In genomic region chr9:62802719-62803079, GRCh38 we compare ENCODE assay signal across 8 cellular contexts.
DNase-seq lines count a peak whose midpoint lies in the region; ATAC-seq, FAIRE-seq and TF ChIP-seq lines count a peak whose summit lies in the region.
"Not testable (repeated sequence)": the region's sequence is repeated elsewhere in the genome, so short reads cannot be mapped to it uniquely, and the experiment has no call there.

No MANE protein-coding gene starts in this region.

- H2BK5ac ChIP-seq in H1 (ENCODE audit: low read depth, low read length), result not testable (repeated sequence)

- not testable (repeated sequence) for ATAC-seq in CD4-positive, alpha-beta T cell (ENCODE audit: poor library complexity)
- peak; percentile 0 for ATAC-seq in HG02678 (IDR thresholded peaks at IDR 0.05; ENCODE audit: unreplicated experiment)

- H3K9ac ChIP-seq in H1 (replicated peaks in 1 of 4; ENCODE audit: extremely low read depth in 1 of 4, low read depth in 3 of 4, low read length in 3 of 4); iPS-15b (ENCODE audit: low read depth, low read length); neural progenitor cell: not testable (repeated sequence)
- H3K9ac ChIP-seq in subcutaneous abdominal adipose tissue (ENCODE audit: low read length in 5 of 5), result peak overlapping the region in 2 of 5 donors; percentile 76 to 86

- not testable (repeated sequence) for TF ChIP-seq CTCF in CD4-positive, alpha-beta T cell (IDR thresholded peaks at IDR 0.05); H1 (IDR thresholded peaks at IDR 0.05; ENCODE audit: control extremely low read depth in 1 of 3, insufficient read depth in 1 of 3, low read depth in 1 of 3, low read length in 3 of 3); neural progenitor cell (IDR thresholded peaks at IDR 0.05)

- H3F3A ChIP-seq in neural progenitor cell (ENCODE audit: low read depth), result not testable (repeated sequence)

- H3K36me3 ChIP-seq in SJSA1; H1 (ENCODE audit: control insufficient read depth in 2 of 4, insufficient read depth in 4 of 4, low read length in 3 of 4); iPS-15b (ENCODE audit: control insufficient read depth, insufficient read depth, low read length); neural progenitor cell; subcutaneous abdominal adipose tissue (ENCODE audit: control insufficient read depth in 5 of 5, insufficient read depth in 5 of 5, low read length in 5 of 5): not testable (repeated sequence)

- H3K36me3 Mint-ChIP-seq in CD4-positive, alpha-beta T cell (ENCODE audit: low read depth); activated naive CD8-positive, alpha-beta T cell treated with anti-CD3 and anti-CD28 coated beads for 36 hours; neural progenitor cell: not testable (repeated sequence)

- peak overlapping the region; percentile 74 to 77; a peak in 3 of 4 replicates for H3K4me2 ChIP-seq in H1 (ENCODE audit: insufficient read depth in 1 of 2, low read depth in 2 of 2, low read length in 2 of 2)
- peak overlapping the region; percentile 59 for H3K4me2 ChIP-seq in neural progenitor cell

- not testable (repeated sequence) for DNase-seq in CD4-positive, alpha-beta T cell; SJSA1 (ENCODE audit: low read depth in 1 of 2, low spot score in 2 of 2); activated naive CD8-positive, alpha-beta T cell treated with anti-CD3 and anti-CD28 coated beads for 36 hours; H1 (ENCODE audit: low read depth in 1 of 2, low spot score in 2 of 2); neural progenitor cell (ENCODE audit: low spot score)

- peaks cover 63% of the 10 kb centered on the region for H3K27me3 ChIP-seq in CD4-positive, alpha-beta T cell (ENCODE audit: control insufficient read depth, insufficient read depth, low read length)
- H3K27me3 ChIP-seq in SJSA1 (replicated peaks), result not testable (repeated sequence)
- peaks cover 39 to 80% (median 60%) of the 10 kb centered on the region in 4 experiments for H3K27me3 ChIP-seq in H1 (replicated peaks in 1 of 4; ENCODE audit: control insufficient read depth in 3 of 4, extremely low read depth in 1 of 4, insufficient read depth in 3 of 4, low read length in 3 of 4)
- peaks cover 76% of the 10 kb centered on the region for H3K27me3 ChIP-seq in iPS-15b (ENCODE audit: control insufficient read depth, insufficient read depth, low read length)
- peaks cover 89% of the 10 kb centered on the region for H3K27me3 ChIP-seq in neural progenitor cell
- H3K27me3 ChIP-seq in subcutaneous abdominal adipose tissue (ENCODE audit: control insufficient read depth in 5 of 5, insufficient read depth in 4 of 5, low read length in 5 of 5), result peaks cover 0 to 23% (median 16%) of the 10 kb centered on the region in 5 donors

- H3K23me2 ChIP-seq in H1 (ENCODE audit: low read depth, low read length), result not testable (repeated sequence)

- H3K4me3 ChIP-seq in SJSA1 (peak overlapping the region; percentile 46), H1 (ENCODE audit: extremely low read depth in 1 of 4, insufficient read depth in 2 of 4, low read depth in 3 of 4, low read length in 4 of 4) (peak overlapping the region; percentile 37 to 64 (median 61); a peak in 7 of 8 replicates), iPS-15b (ENCODE audit: low read depth, low read length) (peak overlapping the region; percentile 26), neural progenitor cell (peak overlapping the region; percentile 44), subcutaneous abdominal adipose tissue (ENCODE audit: low read depth in 1 of 5, low read length in 5 of 5) (peak overlapping the region in 4 of 5 donors; percentile 61 to 81 (median 72))

- H3K4me1 ChIP-seq in SJSA1 (replicated peaks); iPS-15b (ENCODE audit: control insufficient read depth, insufficient read depth, low read length); neural progenitor cell: not testable (repeated sequence)
- H3K4me1 ChIP-seq in H1 (replicated peaks in 1 of 4; ENCODE audit: control insufficient read depth in 3 of 4, insufficient read depth in 4 of 4, low read length in 3 of 4), result peaks cover 0 to 16% (median 8%) of the 10 kb centered on the region in 4 experiments; a peak in 6 of 7 replicates
- peaks cover 3 to 41% (median 27%) of the 10 kb centered on the region in 5 donors for H3K4me1 ChIP-seq in subcutaneous abdominal adipose tissue (ENCODE audit: control insufficient read depth in 5 of 5, insufficient read depth in 5 of 5, low read length in 5 of 5)

- not testable (repeated sequence) for H2AK5ac ChIP-seq in H1 (ENCODE audit: low read depth, low read length)

- TF ChIP-seq RAD21 in H1 (IDR thresholded peaks at IDR 0.05 in 1 of 2, conservative IDR thresholded peaks at IDR 0.05 in 1 of 2; ENCODE audit: low read depth in 2 of 2, low read length in 2 of 2), result not testable (repeated sequence)

- peaks cover 40% of the 10 kb centered on the region for H3K4me1 Mint-ChIP-seq in CD4-positive, alpha-beta T cell (ENCODE audit: low read depth)
- H3K4me1 Mint-ChIP-seq in activated naive CD8-positive, alpha-beta T cell treated with anti-CD3 and anti-CD28 coated beads for 36 hours, result peaks cover 29% of the 10 kb centered on the region
- H3K4me1 Mint-ChIP-seq in neural progenitor cell, result peaks cover 11% of the 10 kb centered on the region

- not testable (repeated sequence) for TF ChIP-seq EP300 in H1 (IDR thresholded peaks at IDR 0.05; ENCODE audit: borderline replicate concordance in 1 of 2, low read depth in 2 of 2, low read length in 2 of 2)

- H3K56ac ChIP-seq in H1 (replicated peaks; ENCODE audit: insufficient read length, low read depth, low read length), result not testable (repeated sequence)

- not testable (repeated sequence) for H2BK12ac ChIP-seq in H1 (ENCODE audit: low read depth, low read length)

- H4K8ac ChIP-seq in H1 (ENCODE audit: extremely low read depth, insufficient read depth, low read length), result not testable (repeated sequence)

- H3K4ac ChIP-seq in H1 (replicated peaks; ENCODE audit: insufficient read length, low read depth, low read length), result not testable (repeated sequence)

- H2AFZ ChIP-seq in H1 (ENCODE audit: low read length), result not testable (repeated sequence)
- H2AFZ ChIP-seq in neural progenitor cell (replicated peaks), result peak overlapping the region; percentile 96

- CTCF ChIA-PET in CD4-positive, alpha-beta T cell (lab: Charles Lee); H1 (lab: Charles Lee; ENCODE audit: partially characterized antibody): not testable (repeated sequence)

- not testable (repeated sequence) for H4K91ac ChIP-seq in H1 (replicated peaks; ENCODE audit: insufficient read length, low read length)

- H2BK120ac ChIP-seq in H1 (replicated peaks; ENCODE audit: low read depth, low read length), result not testable (repeated sequence)

- 20% methylated on average over 9 of the region's 9 CpGs; no CpG with 5 or more reads in 1 of the 2 experiments for WGBS in H1 (ENCODE audit: extremely low coverage in 1 of 2, insufficient coverage in 1 of 2, insufficient read length in 1 of 2, insufficient replicate concordance in 2 of 2, low coverage in 1 of 2, low lambda C conversion rate in 2 of 2, missing lambda C conversion rate in 1 of 2), 2 experiments

- H3K79me2 ChIP-seq in H1 (ENCODE audit: control insufficient read depth in 1 of 2, insufficient read depth in 2 of 2, low read length in 2 of 2); neural progenitor cell (ENCODE audit: low read depth): not testable (repeated sequence)

- not testable (repeated sequence) for TF ChIP-seq POLR2A in H1 (IDR thresholded peaks at IDR 0.05; ENCODE audit: control extremely low read depth in 1 of 2, low read depth in 2 of 2, low read length in 2 of 2)

- FAIRE-seq in H1 (lab: Jason Lieb, UNC), result not testable (repeated sequence)

- not testable (repeated sequence) for H4K20me1 ChIP-seq in H1 (replicated peaks in 1 of 2; ENCODE audit: control insufficient read depth in 1 of 2, insufficient read depth in 2 of 2, low read length in 2 of 2)
- peaks cover 20% of the 10 kb centered on the region for H4K20me1 ChIP-seq in neural progenitor cell (ENCODE audit: low read depth)

- not testable (repeated sequence) for H3K9me3 ChIP-seq in CD4-positive, alpha-beta T cell (ENCODE audit: control insufficient read depth, low read length); SJSA1 (replicated peaks); H1 (ENCODE audit: insufficient read depth in 2 of 2, low read depth in 1 of 2, low read length in 1 of 2); iPS-15b (ENCODE audit: control insufficient read depth, insufficient read depth, low read length); neural progenitor cell (ENCODE audit: low read depth); subcutaneous abdominal adipose tissue (ENCODE audit: control insufficient read depth in 5 of 5, low read length in 5 of 5)

- POLR2A ChIA-PET in CD4-positive, alpha-beta T cell (lab: Charles Lee), result not testable (repeated sequence)
- POLR2A ChIA-PET in H1 (lab: Charles Lee; ENCODE audit: partially characterized antibody), result interaction anchor here (1.0 kb wide), 1 partner anchor 1015 kb away, joined by 3 read pairs; no protein-coding TSS in a partner anchor

- H3K27ac ChIP-seq in CD4-positive, alpha-beta T cell (ENCODE audit: low read depth, low read length); H1 (ENCODE audit: low read depth, low read length); neural progenitor cell: not testable (repeated sequence)
- H3K27ac ChIP-seq in SJSA1, result peak overlapping the region; percentile 88
- H3K27ac ChIP-seq in subcutaneous abdominal adipose tissue (ENCODE audit: low read depth, low read length), result peak overlapping the region; percentile 46

- H3K27me3 Mint-ChIP-seq in CD4-positive, alpha-beta T cell, result peaks cover 69% of the 10 kb centered on the region
- peaks cover 67% of the 10 kb centered on the region for H3K27me3 Mint-ChIP-seq in activated naive CD8-positive, alpha-beta T cell treated with anti-CD3 and anti-CD28 coated beads for 36 hours
- H3K27me3 Mint-ChIP-seq in neural progenitor cell (ENCODE audit: insufficient read depth, low read depth), result peaks cover 62% of the 10 kb centered on the region

- H3K27ac Mint-ChIP-seq in CD4-positive, alpha-beta T cell; activated naive CD8-positive, alpha-beta T cell treated with anti-CD3 and anti-CD28 coated beads for 36 hours; neural progenitor cell: not testable (repeated sequence)

- not testable (repeated sequence) for H2BK20ac ChIP-seq in H1 (ENCODE audit: low read length)

- intact Hi-C loops in CD4-positive, alpha-beta T cell (cut with DNase I, micrococcal nuclease), result not testable (repeated sequence)

- H3K9me3 Mint-ChIP-seq in CD4-positive, alpha-beta T cell; activated naive CD8-positive, alpha-beta T cell treated with anti-CD3 and anti-CD28 coated beads for 36 hours: not testable (repeated sequence)
- peaks cover 42% of the 10 kb centered on the region for H3K9me3 Mint-ChIP-seq in neural progenitor cell

- H3K23ac ChIP-seq in H1 (ENCODE audit: insufficient read length), result not testable (repeated sequence)

- not testable (repeated sequence) for H3K14ac ChIP-seq in H1 (ENCODE audit: insufficient read length)

- H3K79me1 ChIP-seq in H1 (ENCODE audit: low read depth, low read length), result not testable (repeated sequence)

- H3K18ac ChIP-seq in H1 (ENCODE audit: extremely low read depth, low read length), result not testable (repeated sequence)

- H2BK15ac ChIP-seq in H1 (ENCODE audit: low read length), result not testable (repeated sequence)

- H4K5ac ChIP-seq in H1 (ENCODE audit: insufficient read length, low read depth, low read length), result not testable (repeated sequence)

- peak overlapping the region; percentile 58 for H3K4me3 Mint-ChIP-seq in CD4-positive, alpha-beta T cell
- H3K4me3 Mint-ChIP-seq in activated naive CD8-positive, alpha-beta T cell treated with anti-CD3 and anti-CD28 coated beads for 36 hours, result peak overlapping the region; percentile 63
- peak overlapping the region; percentile 76 for H3K4me3 Mint-ChIP-seq in neural progenitor cell
